In genomic region chr22:30421695-30422480, GRCh38 we compare ENCODE assay signal across 9 cellular contexts. TPM values are rescaled to one million over a fixed set of nuclear protein-coding genes. Genes with fewer than 3 reads are reported as not detected.
DNase-seq lines count a peak whose midpoint lies in the region; ATAC-seq, FAIRE-seq and TF ChIP-seq lines count a peak whose summit lies in the region.
"Had no signal": no experiment of that assay in that cellular context is flagged by ENCODE, and none has a peak within 500 bp of the region (broad histone marks: within the 10 kb centered on the region; RNA-seq: fewer than 3 reads in every experiment).

No MANE protein-coding gene starts in this region.

- H3K9ac ChIP-seq in adipocyte (ENCODE audit: low read length) (peak overlapping the region; percentile 93), HepG2 (ENCODE audit: insufficient read depth, low read depth, low read length) (peak overlapping the region; percentile 89)

- H3K79me2 ChIP-seq in HepG2 (ENCODE audit: insufficient read depth, low read length), result peaks cover 19% of the 10 kb centered on the region

- peak overlapping the region; percentile 99 for H3K4me2 ChIP-seq in HepG2 (ENCODE audit: low read depth, low read length)

- H3K27me3 Mint-ChIP-seq in activated T-cell treated with anti-CD3 and anti-CD28 coated beads, Interleukin-2, amount 50 U/mL, for 4 hours (ENCODE audit: low read depth), result no peaks in the 10 kb centered on the region

- H2AFZ ChIP-seq in HepG2 (ENCODE audit: low read length), result no peak overlapping the region

- TF ChIP-seq POLR2A in HepG2 (IDR thresholded peaks at IDR 0.05; ENCODE audit: insufficient read depth in 1 of 2, low read depth in 2 of 2, low read length in 2 of 2) (peak; percentile 61 to 81; a peak in 3 of 4 replicates), thyroid gland (IDR thresholded peaks at IDR 0.05) (no peak)

- H4K20me1 ChIP-seq in HepG2 (ENCODE audit: insufficient read depth, low read length), result no peaks in the 10 kb centered on the region

- H3K4me3 ChIP-seq in adipocyte (ENCODE audit: low read length) (peak overlapping the region; percentile 83), HepG2 (replicated peaks in 1 of 3; ENCODE audit: insufficient read depth in 1 of 3, low read depth in 2 of 3, low read length in 3 of 3) (peak overlapping the region; percentile 67 to 89 (median 72)), thyroid gland (replicated peaks in 1 of 3) (no peak overlapping the region)

- BruUV-seq in HepG2 (replicated peaks; lab: Mats Ljungman, UMichigan), result TSS peak; percentile 50

- FAIRE-seq in HepG2 (lab: Jason Lieb, UNC), result peak; percentile 36

- CTCF ChIA-PET in HepG2 (lab: Yijun Ruan, JAX; ENCODE audit: low intra/inter-chr PET ratio, low total read pairs), result no interaction called here

- no peaks in the 10 kb centered on the region for H3K9me3 Mint-ChIP-seq in activated T-cell treated with anti-CD3 and anti-CD28 coated beads, Interleukin-2, amount 50 U/mL, for 4 hours

- TF ChIP-seq EP300 in HepG2 (IDR thresholded peaks at IDR 0.05; ENCODE audit: low read depth in 2 of 2, low read length in 2 of 2), result peak in 1 of 2 experiments; percentile 26; a peak in 1 of 4 replicates
- no peak for TF ChIP-seq EP300 in HepG2 (CRISPR knock-in tag; IDR thresholded peaks at IDR 0.05; ENCODE audit: borderline replicate concordance)

- no peak for TF ChIP-seq CTCF in HepG2 (CRISPR knock-in tag; IDR thresholded peaks at IDR 0.05)
- TF ChIP-seq CTCF in thyroid gland (IDR thresholded peaks at IDR 0.05), result no peak
- no peak for TF ChIP-seq CTCF in omental fat pad (IDR thresholded peaks at IDR 0.05)

- TF ChIP-seq RAD21 in HepG2 (CRISPR knock-in tag; IDR thresholded peaks at IDR 0.05), result no peak

- ATAC-seq in activated T-cell treated with anti-CD3 and anti-CD28 coated beads, Interleukin-2, amount 50 U/mL, for 4 hours, result no peak
- ATAC-seq in HepG2 (peak; percentile 0; the same call in 2 of the 3 replicates), omental fat pad (ENCODE audit: low FRiP score) (no peak), HG02885 (IDR thresholded peaks at IDR 0.05; ENCODE audit: poor library complexity, unreplicated experiment) (no peak)

- H3K36me3 Mint-ChIP-seq in activated T-cell treated with anti-CD3 and anti-CD28 coated beads, Interleukin-2, amount 50 U/mL, for 4 hours (ENCODE audit: insufficient read depth), result peaks cover 18% of the 10 kb centered on the region

- WGBS in HepG2 (ENCODE audit: low lambda C conversion rate), result 6% methylated on average over 8 of the region's 8 CpGs
- WGBS in thyroid gland, 2 donors, result 73 to 75% methylated on average over 8 of the region's 8 CpGs

- peak overlapping the region; percentile 93 for H3K4me3 Mint-ChIP-seq in activated T-cell treated with anti-CD3 and anti-CD28 coated beads, Interleukin-2, amount 50 U/mL, for 4 hours

- intact Hi-C loops in HepG2 (cut with micrococcal nuclease; ENCODE audit: unreplicated experiment) (no loop called here), thyroid gland (cut with DNase I) (no loop called here)

- in situ Hi-C loops in HepG2 (cut with HindIII; ENCODE audit: extremely low pct_ligation_motif_present, low pct_unique_long_range_greater_than_20kb), result no loop called here

- H3K9me3 ChIP-seq in adipocyte (ENCODE audit: control insufficient read depth, low read length) (no peaks in the 10 kb centered on the region), HepG2 (ENCODE audit: low read length) (no peaks in the 10 kb centered on the region), thyroid gland (no peaks in the 10 kb centered on the region)

- peaks cover 50% of the 10 kb centered on the region for H3K4me1 Mint-ChIP-seq in activated T-cell treated with anti-CD3 and anti-CD28 coated beads, Interleukin-2, amount 50 U/mL, for 4 hours (ENCODE audit: low read depth)

- DNase-seq in activated T-cell treated with anti-CD3 and anti-CD28 coated beads, Interleukin-2, amount 50 U/mL, for 4 hours, result no peak
- no peak for DNase-seq in activated T-cell treated with anti-CD3 and anti-CD28 coated beads, Interleukin-2, amount 50 U/mL, for 48 hours
- DNase-seq in adipocyte (ENCODE audit: low read depth), result peak; percentile 29
- DNase-seq in HepG2 (ENCODE audit: low spot score), result peak; percentile 86
- DNase-seq in thyroid gland, result no peak
- no peak for DNase-seq in AG20443 (ENCODE audit: low spot score)
- no peak for DNase-seq in omental fat pad (ENCODE audit: low spot score)

- H3K27ac ChIP-seq in HepG2 (ENCODE audit: extremely low read length, insufficient read depth, low read length) (peak overlapping the region; percentile 96), thyroid gland (peak overlapping the region; percentile 92 to 98 (median 97))

- no peaks in the 10 kb centered on the region for H3K27me3 ChIP-seq in adipocyte (replicated peaks; ENCODE audit: control insufficient read depth, insufficient read depth, low read length)
- H3K27me3 ChIP-seq in HepG2 (ENCODE audit: control insufficient read depth in 1 of 2, insufficient read depth in 2 of 2, low read length in 2 of 2), result no peaks in the 10 kb centered on the region
- no peaks in the 10 kb centered on the region for H3K27me3 ChIP-seq in thyroid gland

- peaks cover 22% of the 10 kb centered on the region for H3K36me3 ChIP-seq in adipocyte (ENCODE audit: control insufficient read depth, insufficient read depth, low read length, severe bottlenecking)
- peaks cover 2 to 7% of the 10 kb centered on the region in 2 experiments; a peak in 1 of 5 replicates for H3K36me3 ChIP-seq in HepG2 (replicated peaks in 1 of 2; ENCODE audit: control insufficient read depth in 1 of 2, insufficient read depth in 2 of 2, low read length in 2 of 2)
- H3K36me3 ChIP-seq in thyroid gland, result peaks cover 8 to 9% of the 10 kb centered on the region in 2 donors

- POLR2A ChIA-PET in HepG2 (lab: Yijun Ruan, JAX), result interaction anchor here (0.9 to 7.2 kb wide), 8 partner anchors 10 to 134 kb away, joined by 3 to 164 read pairs (median 26); partner anchors contain the start of genes CCDC157, SEC14L2, SF3A1 and TBC1D10A

- H3K4me1 ChIP-seq in adipocyte (ENCODE audit: control insufficient read depth, insufficient read depth, low read length) (peaks cover 53% of the 10 kb centered on the region), HepG2 (ENCODE audit: insufficient read depth, low read length) (peaks cover 76% of the 10 kb centered on the region), thyroid gland (peaks cover 26 to 47% of the 10 kb centered on the region in 2 donors)

RNA-seq across cellular contexts. Expression of gene MTFP1, which starts 3.7 kb away (rescaled TPM):
- 100 to 1,000 TPM in 1 of 3 donors, 10 to 100 TPM in 2; 97.0 to 113 (median 99.9) TPM for total RNA-seq in activated T-cell treated with anti-CD3 and anti-CD28 coated beads, Interleukin-2, amount 50 U/mL, for 4 hours
- total RNA-seq in HepG2 (2016; rRNA removed; fragmentation: Illumina TruSeq; extraction: Trizol) (40.3 and 45.6 TPM in 2 replicates), thyroid gland (10 to 100 TPM in 3 of 4 donors, 1 to 10 TPM in 1; 5.8 to 25.7 (median 14.4) TPM), omental fat pad (10 to 100 TPM; 11.2 to 14.7 (median 14.1) TPM)
- total RNA-seq in HepG2 (2016; cell fraction: cytosol; rRNA removed; fragmentation: Illumina TruSeq; extraction: Trizol; ENCODE audit: low read depth), result 33.4 and 35.3 TPM in 2 replicates
- total RNA-seq in HepG2 (2016; cell fraction: insoluble cytoplasmic fraction; rRNA removed; fragmentation: Illumina TruSeq; extraction: Trizol), result 40.9 and 46.1 TPM in 2 replicates
- 44.5 and 56.8 TPM in 2 replicates for total RNA-seq in HepG2 (2016; cell fraction: membrane; rRNA removed; fragmentation: Illumina TruSeq; extraction: Trizol)
- total RNA-seq in HepG2 (2016; cell fraction: nucleus; rRNA removed; fragmentation: Illumina TruSeq; extraction: Trizol), result 24.5 and 30.0 TPM in 2 replicates
- polyA plus RNA-seq in HepG2 (2011; rRNA removed), result 29.5 TPM in 2 replicates
- 33.0 and 55.8 TPM in 2 replicates for polyA plus RNA-seq in HepG2 (2011; cell fraction: cytosol; rRNA removed)
- 33.3 and 33.4 TPM in 2 replicates for polyA plus RNA-seq in HepG2 (2011; cell fraction: nucleus; rRNA removed)
- 16.5 and 23.5 TPM in 2 replicates for polyA plus RNA-seq in HepG2 (2012)
- 26.8 and 41.3 TPM in 2 replicates for polyA plus RNA-seq in HepG2 (2016; cell fraction: cytosol; fragmentation: Illumina TruSeq; extraction: Trizol; ENCODE audit: low read depth)
- 32.6 and 35.9 TPM in 2 replicates for polyA plus RNA-seq in HepG2 (2016; cell fraction: insoluble cytoplasmic fraction; fragmentation: Illumina TruSeq; extraction: Trizol; ENCODE audit: low read depth)
- polyA plus RNA-seq in HepG2 (2016; cell fraction: membrane; fragmentation: Illumina TruSeq; extraction: Trizol; ENCODE audit: low read depth), result 36.2 and 46.2 TPM in 2 replicates
- 42.3 and 44.8 TPM in 2 replicates for polyA plus RNA-seq in HepG2 (2016; cell fraction: nucleus; fragmentation: Illumina TruSeq; extraction: Trizol; ENCODE audit: insufficient read depth, low read depth)
- polyA minus RNA-seq in HepG2 (2011; rRNA and poly(A)+ RNA removed; ENCODE audit: low replicate concordance), result 41.9 and 45.1 TPM in 2 replicates
- polyA minus RNA-seq in HepG2 (2011; cell fraction: cytosol; rRNA and poly(A)+ RNA removed), result 13.7 and 14.0 TPM in 2 replicates
- polyA minus RNA-seq in HepG2 (2011; cell fraction: nucleus; rRNA and poly(A)+ RNA removed), result 5.2 and 9.7 TPM in 2 replicates

RNA-seq across cellular contexts. Expression of gene SEC14L2, which starts 25.1 kb away (rescaled TPM):
- total RNA-seq in activated T-cell treated with anti-CD3 and anti-CD28 coated beads, Interleukin-2, amount 50 U/mL, for 4 hours, result 10 to 100 TPM; 10.4 to 13.2 (median 12.5) TPM
- total RNA-seq in HepG2 (2016; rRNA removed; fragmentation: Illumina TruSeq; extraction: Trizol), result 4.1 and 5.3 TPM in 2 replicates
- 0.71 and 0.88 TPM in 2 replicates for total RNA-seq in HepG2 (2016; cell fraction: cytosol; rRNA removed; fragmentation: Illumina TruSeq; extraction: Trizol; ENCODE audit: low read depth)
- 5.1 TPM in 2 replicates for total RNA-seq in HepG2 (2016; cell fraction: insoluble cytoplasmic fraction; rRNA removed; fragmentation: Illumina TruSeq; extraction: Trizol)
- 2.0 and 2.8 TPM in 2 replicates for total RNA-seq in HepG2 (2016; cell fraction: membrane; rRNA removed; fragmentation: Illumina TruSeq; extraction: Trizol)
- 3.5 and 5.0 TPM in 2 replicates for total RNA-seq in HepG2 (2016; cell fraction: nucleus; rRNA removed; fragmentation: Illumina TruSeq; extraction: Trizol)
- polyA plus RNA-seq in HepG2 (2011; rRNA removed), result 5.1 and 9.1 TPM in 2 replicates
- polyA plus RNA-seq in HepG2 (2011; cell fraction: cytosol; rRNA removed), result 6.9 and 7.2 TPM in 2 replicates
- polyA plus RNA-seq in HepG2 (2011; cell fraction: nucleus; rRNA removed), result 13.4 and 15.2 TPM in 2 replicates
- 4.1 and 4.7 TPM in 2 replicates for polyA plus RNA-seq in HepG2 (2012)
- 1.8 and 2.4 TPM in 2 replicates for polyA plus RNA-seq in HepG2 (2016; cell fraction: cytosol; fragmentation: Illumina TruSeq; extraction: Trizol; ENCODE audit: low read depth)
- polyA plus RNA-seq in HepG2 (2016; cell fraction: insoluble cytoplasmic fraction; fragmentation: Illumina TruSeq; extraction: Trizol; ENCODE audit: low read depth), result 5.3 and 5.4 TPM in 2 replicates
- polyA plus RNA-seq in HepG2 (2016; cell fraction: membrane; fragmentation: Illumina TruSeq; extraction: Trizol; ENCODE audit: low read depth), result 1.9 and 2.3 TPM in 2 replicates
- 5.5 and 6.3 TPM in 2 replicates for polyA plus RNA-seq in HepG2 (2016; cell fraction: nucleus; fragmentation: Illumina TruSeq; extraction: Trizol; ENCODE audit: insufficient read depth, low read depth)
- polyA minus RNA-seq in HepG2 (2011; rRNA and poly(A)+ RNA removed; ENCODE audit: low replicate concordance), result 13.5 and 19.9 TPM in 2 replicates
- polyA minus RNA-seq in HepG2 (2011; cell fraction: cytosol; rRNA and poly(A)+ RNA removed), result 4.4 and 5.6 TPM in 2 replicates
- 11.5 and 19.1 TPM in 2 replicates for polyA minus RNA-seq in HepG2 (2011; cell fraction: nucleus; rRNA and poly(A)+ RNA removed)
- total RNA-seq in thyroid gland, result 10 to 100 TPM; 26.6 to 59.1 (median 30.4) TPM
- total RNA-seq in omental fat pad, result 1 to 10 TPM; 3.0 to 8.8 (median 5.0) TPM

RNA-seq across cellular contexts. Expression of gene RNF215, which starts 34.7 kb away (rescaled TPM):
- 1 to 10 TPM; 3.9 to 5.1 (median 4.4) TPM for total RNA-seq in activated T-cell treated with anti-CD3 and anti-CD28 coated beads, Interleukin-2, amount 50 U/mL, for 4 hours
- total RNA-seq in HepG2 (2016; rRNA removed; fragmentation: Illumina TruSeq; extraction: Trizol), result 2.4 and 5.3 TPM in 2 replicates
- 1.6 and 1.9 TPM in 2 replicates for total RNA-seq in HepG2 (2016; cell fraction: cytosol; rRNA removed; fragmentation: Illumina TruSeq; extraction: Trizol; ENCODE audit: low read depth)
- total RNA-seq in HepG2 (2016; cell fraction: insoluble cytoplasmic fraction; rRNA removed; fragmentation: Illumina TruSeq; extraction: Trizol), result 2.5 and 5.7 TPM in 2 replicates
- 2.5 and 3.5 TPM in 2 replicates for total RNA-seq in HepG2 (2016; cell fraction: membrane; rRNA removed; fragmentation: Illumina TruSeq; extraction: Trizol)
- total RNA-seq in HepG2 (2016; cell fraction: nucleus; rRNA removed; fragmentation: Illumina TruSeq; extraction: Trizol), result 7.1 and 8.8 TPM in 2 replicates
- polyA plus RNA-seq in HepG2 (2011; rRNA removed), result 6.1 and 9.2 TPM in 2 replicates
- polyA plus RNA-seq in HepG2 (2011; cell fraction: cytosol; rRNA removed), result 3.8 and 4.9 TPM in 2 replicates
- polyA plus RNA-seq in HepG2 (2011; cell fraction: nucleus; rRNA removed), result 55.4 and 60.1 TPM in 2 replicates
- 5.4 and 7.0 TPM in 2 replicates for polyA plus RNA-seq in HepG2 (2012)
- 1.1 and 1.2 TPM in 2 replicates for polyA plus RNA-seq in HepG2 (2016; cell fraction: cytosol; fragmentation: Illumina TruSeq; extraction: Trizol; ENCODE audit: low read depth)
- polyA plus RNA-seq in HepG2 (2016; cell fraction: insoluble cytoplasmic fraction; fragmentation: Illumina TruSeq; extraction: Trizol; ENCODE audit: low read depth), result 1.6 and 1.8 TPM in 2 replicates
- 1.9 and 2.2 TPM in 2 replicates for polyA plus RNA-seq in HepG2 (2016; cell fraction: membrane; fragmentation: Illumina TruSeq; extraction: Trizol; ENCODE audit: low read depth)
- polyA plus RNA-seq in HepG2 (2016; cell fraction: nucleus; fragmentation: Illumina TruSeq; extraction: Trizol; ENCODE audit: insufficient read depth, low read depth), result 17.7 and 18.4 TPM in 2 replicates
- polyA minus RNA-seq in HepG2 (2011; rRNA and poly(A)+ RNA removed; ENCODE audit: low replicate concordance), result 10.6 and 16.6 TPM in 2 replicates
- polyA minus RNA-seq in HepG2 (2011; cell fraction: cytosol; rRNA and poly(A)+ RNA removed), result 2.3 and 4.5 TPM in 2 replicates
- polyA minus RNA-seq in HepG2 (2011; cell fraction: nucleus; rRNA and poly(A)+ RNA removed), result 12.6 and 12.9 TPM in 2 replicates
- total RNA-seq in thyroid gland, result 10 to 100 TPM; 14.8 to 25.5 (median 18.8) TPM
- 10 to 100 TPM in 3 of 4 donors, 1 to 10 TPM in 1; 6.7 to 16.9 (median 11.8) TPM for total RNA-seq in omental fat pad

RNA-seq across cellular contexts. Expression of gene SEC14L3, which starts 49.9 kb away (rescaled TPM):
- not detected for total RNA-seq in activated T-cell treated with anti-CD3 and anti-CD28 coated beads, Interleukin-2, amount 50 U/mL, for 4 hours
- total RNA-seq in HepG2 (2016; rRNA removed; fragmentation: Illumina TruSeq; extraction: Trizol) (not detected in 2 replicates), thyroid gland (1 to 10 TPM in 1 of 4 donors, not detected in 3; 1.5 TPM), omental fat pad (not detected)
- not detected in 2 replicates for total RNA-seq in HepG2 (2016; cell fraction: cytosol; rRNA removed; fragmentation: Illumina TruSeq; extraction: Trizol; ENCODE audit: low read depth)
- total RNA-seq in HepG2 (2016; cell fraction: insoluble cytoplasmic fraction; rRNA removed; fragmentation: Illumina TruSeq; extraction: Trizol), result not detected in 2 replicates
- total RNA-seq in HepG2 (2016; cell fraction: membrane; rRNA removed; fragmentation: Illumina TruSeq; extraction: Trizol), result not detected in 2 replicates
- total RNA-seq in HepG2 (2016; cell fraction: nucleus; rRNA removed; fragmentation: Illumina TruSeq; extraction: Trizol), result not detected in 2 replicates
- polyA plus RNA-seq in HepG2 (2011; rRNA removed), result not detected in 2 replicates
- not detected in 2 replicates for polyA plus RNA-seq in HepG2 (2011; cell fraction: cytosol; rRNA removed)
- polyA plus RNA-seq in HepG2 (2011; cell fraction: nucleus; rRNA removed), result not detected in 2 replicates
- not detected in 2 replicates for polyA plus RNA-seq in HepG2 (2012)
- not detected in 2 replicates for polyA plus RNA-seq in HepG2 (2016; cell fraction: cytosol; fragmentation: Illumina TruSeq; extraction: Trizol; ENCODE audit: low read depth)
- polyA plus RNA-seq in HepG2 (2016; cell fraction: insoluble cytoplasmic fraction; fragmentation: Illumina TruSeq; extraction: Trizol; ENCODE audit: low read depth), result not detected in 2 replicates
- polyA plus RNA-seq in HepG2 (2016; cell fraction: membrane; fragmentation: Illumina TruSeq; extraction: Trizol; ENCODE audit: low read depth), result not detected in 2 replicates
- polyA plus RNA-seq in HepG2 (2016; cell fraction: nucleus; fragmentation: Illumina TruSeq; extraction: Trizol; ENCODE audit: insufficient read depth, low read depth), result not detected in 2 replicates
- 0.07 TPM in 1 of 2 replicates, not detected in the other for polyA minus RNA-seq in HepG2 (2011; rRNA and poly(A)+ RNA removed; ENCODE audit: low replicate concordance)
- not detected in 2 replicates for polyA minus RNA-seq in HepG2 (2011; cell fraction: cytosol; rRNA and poly(A)+ RNA removed)
- polyA minus RNA-seq in HepG2 (2011; cell fraction: nucleus; rRNA and poly(A)+ RNA removed), result not detected in 2 replicates
- total RNA-seq: activated CD8-positive, alpha-beta memory T cell treated with anti-CD3 and anti-CD28 coated beads for 36 hours had no signal

Comparison
In these comparisons a context has a peak if more than half of its experiments do, and no peak if none do; other contexts are left out.
1. DNase-seq: peak in adipocyte (single experiment) and HepG2 (single experiment); none in activated T-cell treated with anti-CD3 and anti-CD28 coated beads, Interleukin-2, amount 50 U/mL, for 4 hours (single experiment), activated T-cell treated with anti-CD3 and anti-CD28 coated beads, Interleukin-2, amount 50 U/mL, for 48 hours (0 of 2), thyroid gland (0 of 2), AG20443 (single experiment) and omental fat pad (single experiment).
2. H3K4me3 ChIP-seq: peak in adipocyte (single experiment) and HepG2 (3 of 3); none in thyroid gland (0 of 3).
3. POLR2A ChIP-seq: peak in HepG2 (2 of 2); none in thyroid gland (0 of 2).